13 cellular contexts compared by ENCODE assay signal in the genomic region with DNA sequence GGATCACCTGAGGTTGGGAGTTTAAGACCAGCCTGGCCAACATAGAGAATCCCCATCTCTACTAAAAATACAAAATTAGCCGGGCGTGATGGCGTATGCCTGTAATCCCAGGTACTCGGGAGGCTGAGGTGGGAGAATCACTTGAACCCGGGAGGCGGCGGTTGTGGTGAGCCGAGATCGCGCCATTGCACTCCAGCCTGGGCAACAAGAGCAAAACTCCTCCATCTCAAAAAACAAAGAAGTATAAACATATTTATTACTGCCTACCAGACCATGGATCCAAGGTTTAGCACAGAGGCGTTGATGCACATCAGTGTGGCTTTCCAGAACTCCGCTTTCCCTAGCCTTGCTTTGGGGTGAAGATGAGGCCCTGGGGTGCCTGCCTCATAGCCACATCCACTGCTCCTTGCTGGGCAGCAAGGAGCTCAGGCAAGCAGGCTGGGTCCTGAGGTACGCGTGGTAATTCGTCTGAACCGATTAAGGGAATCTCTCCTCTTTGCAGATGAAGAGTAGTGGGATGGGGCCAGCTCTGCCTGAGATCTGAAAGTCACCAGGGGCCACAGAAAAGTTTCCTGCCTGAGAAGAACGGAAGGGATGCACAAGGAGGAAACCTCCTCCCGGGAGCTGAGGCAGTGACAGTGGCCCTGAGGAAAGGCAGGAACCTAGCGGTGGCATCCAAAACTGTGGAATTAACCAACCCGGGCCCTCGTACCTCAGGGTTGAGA. TPM values are rescaled to one million over a fixed set of nuclear protein-coding genes. Genes with fewer than 3 reads are reported as not detected.
DNase-seq lines count a peak whose midpoint lies in the region; ATAC-seq, FAIRE-seq and TF ChIP-seq lines count a peak whose summit lies in the region.
"Had no signal": no experiment of that assay in that cellular context is flagged by ENCODE, and none has a peak within 500 bp of the region (broad histone marks: within the 10 kb centered on the region; RNA-seq: fewer than 3 reads in every experiment).

No MANE protein-coding gene starts in this region.

- H3F3A ChIP-seq in DOHH2 (ENCODE audit: control insufficient read depth, insufficient read depth), result no peaks in the 10 kb centered on the region

- H3K56ac ChIP-seq in H1 (replicated peaks; ENCODE audit: insufficient read length, low read depth, low read length), result no peak overlapping the region

- H4K20me1 ChIP-seq in DOHH2 (ENCODE audit: control insufficient read depth, insufficient read depth, low read depth, low read length) (no peaks in the 10 kb centered on the region), H1 (replicated peaks in 1 of 2; ENCODE audit: control insufficient read depth in 1 of 2, insufficient read depth in 2 of 2, low read length in 2 of 2) (no peaks in the 10 kb centered on the region)

- peaks cover 38% of the 10 kb centered on the region for H3K4me1 ChIP-seq in DOHH2 (ENCODE audit: control insufficient read depth, low read length)
- H3K4me1 ChIP-seq in H1 (replicated peaks in 1 of 4; ENCODE audit: control insufficient read depth in 3 of 4, insufficient read depth in 4 of 4, low read length in 3 of 4), result peaks cover 0 to 4% (median 2%) of the 10 kb centered on the region in 4 experiments; a peak in 4 of 7 replicates
- H3K4me1 ChIP-seq in upper lobe of right lung, result no peaks in the 10 kb centered on the region
- no peaks in the 10 kb centered on the region for H3K4me1 ChIP-seq in A673 (ENCODE audit: insufficient read depth, low read length, poor library complexity, severe bottlenecking)
- H3K4me1 ChIP-seq: BE2C had no signal

- no peak overlapping the region for H3K14ac ChIP-seq in H1 (ENCODE audit: insufficient read length)

- H4K91ac ChIP-seq in H1 (replicated peaks; ENCODE audit: insufficient read length, low read length), result no peak overlapping the region

- H3K36me3 ChIP-seq in DOHH2 (ENCODE audit: control insufficient read depth, low read length), result no peaks in the 10 kb centered on the region
- no peaks in the 10 kb centered on the region for H3K36me3 ChIP-seq in H1 (ENCODE audit: control insufficient read depth in 2 of 4, insufficient read depth in 4 of 4, low read length in 3 of 4)
- no peaks in the 10 kb centered on the region for H3K36me3 ChIP-seq in upper lobe of right lung
- no peaks in the 10 kb centered on the region for H3K36me3 ChIP-seq in A673 (ENCODE audit: insufficient read depth, low read length, poor library complexity, severe bottlenecking)
- H3K36me3 ChIP-seq: BE2C, MG63, Peyer's patch had no signal

- H3K4me3 ChIP-seq in DOHH2 (ENCODE audit: low read length), result no peak overlapping the region
- no peak overlapping the region for H3K4me3 ChIP-seq in H1 (ENCODE audit: extremely low read depth in 1 of 4, insufficient read depth in 2 of 4, low read depth in 3 of 4, low read length in 4 of 4)
- H3K4me3 ChIP-seq in upper lobe of right lung, result no peak overlapping the region
- no peak overlapping the region for H3K4me3 ChIP-seq in A673 (ENCODE audit: low read depth, low read length, poor library complexity, severe bottlenecking)
- H3K4me3 ChIP-seq: MG63, Peyer's patch had no signal

- H3K18ac ChIP-seq in H1 (ENCODE audit: extremely low read depth, low read length), result no peak overlapping the region

- no peak overlapping the region for H3K4ac ChIP-seq in H1 (replicated peaks; ENCODE audit: insufficient read length, low read depth, low read length)

- peak in 1 of 2 experiments; percentile 42 for DNase-seq in H1 (ENCODE audit: low read depth in 1 of 2, low spot score in 2 of 2)
- peak; percentile 32 for DNase-seq in upper lobe of right lung
- no peak for DNase-seq in A673 (ENCODE audit: low spot score)
- DNase-seq in cerebellar nuclear complex (lab: John Stamatoyannopoulos, UW), result no peak
- DNase-seq: DMS 273 treated with DMSO at 0.1 percent for 48 hours had no signal

- no peaks in the 10 kb centered on the region for H3K79me1 ChIP-seq in H1 (ENCODE audit: low read depth, low read length)

- H3K79me2 ChIP-seq in DOHH2 (ENCODE audit: control insufficient read depth, low read length) (no peaks in the 10 kb centered on the region), H1 (ENCODE audit: control insufficient read depth in 1 of 2, insufficient read depth in 2 of 2, low read length in 2 of 2) (no peaks in the 10 kb centered on the region)

- TF ChIP-seq CTCF in DOHH2 (IDR thresholded peaks at IDR 0.05; ENCODE audit: low read depth, low read length, poor library complexity, severe bottlenecking), result no peak
- no peak for TF ChIP-seq CTCF in H1 (IDR thresholded peaks at IDR 0.05; ENCODE audit: control extremely low read depth in 1 of 3, insufficient read depth in 1 of 3, low read depth in 1 of 3, low read length in 3 of 3)
- TF ChIP-seq CTCF in upper lobe of right lung (IDR thresholded peaks at IDR 0.05), result no peak
- TF ChIP-seq CTCF in A673 (conservative IDR thresholded peaks at IDR 0.05; ENCODE audit: low read depth, low read length), result no peak

- no peaks in the 10 kb centered on the region for H3K23me2 ChIP-seq in H1 (ENCODE audit: low read depth, low read length)

- no peaks in the 10 kb centered on the region for H3K9me3 Mint-ChIP-seq in IgD-negative memory B cell
- H3K9me3 Mint-ChIP-seq: CD8-positive, alpha-beta memory T cell had no signal

- no peak overlapping the region for H2BK5ac ChIP-seq in H1 (ENCODE audit: low read depth, low read length)

- H2AK5ac ChIP-seq in H1 (ENCODE audit: low read depth, low read length), result no peak overlapping the region

- no peak for TF ChIP-seq EP300 in H1 (IDR thresholded peaks at IDR 0.05; ENCODE audit: borderline replicate concordance in 1 of 2, low read depth in 2 of 2, low read length in 2 of 2)

- no peak overlapping the region for H3K23ac ChIP-seq in H1 (ENCODE audit: insufficient read length)

- H3K9me2 ChIP-seq in DOHH2 (replicated peaks; ENCODE audit: control insufficient read depth, low read length), result no peaks in the 10 kb centered on the region

- no peak overlapping the region; the same call in 1 of the 2 replicates for H4K8ac ChIP-seq in H1 (ENCODE audit: extremely low read depth, insufficient read depth, low read length)

- H3K9me3 ChIP-seq in DOHH2 (ENCODE audit: control insufficient read depth, insufficient read depth, low read length) (no peaks in the 10 kb centered on the region), H1 (ENCODE audit: insufficient read depth in 2 of 2, low read depth in 1 of 2, low read length in 1 of 2) (no peaks in the 10 kb centered on the region), upper lobe of right lung (no peaks in the 10 kb centered on the region), A673 (ENCODE audit: low read depth, low read length, poor library complexity, severe bottlenecking) (no peaks in the 10 kb centered on the region)
- H3K9me3 ChIP-seq: BE2C, MG63, Peyer's patch had no signal

- no peak for ATAC-seq in upper lobe of right lung
- ATAC-seq in GM21528 (IDR thresholded peaks at IDR 0.05; ENCODE audit: low FRiP score, unreplicated experiment), result no peak

- intact Hi-C loops in upper lobe of right lung (cut with DNase I), result loop anchor here (5.0 kb wide), 1 partner anchor 432 kb away; no protein-coding TSS in a partner anchor
- intact Hi-C loops in A673 (cut with micrococcal nuclease; ENCODE audit: unreplicated experiment), result loop anchor here (1.0 to 5.0 kb wide), 2 partner anchors 172 to 366 kb away; a partner anchor contains a TSS

- TF ChIP-seq RAD21 in H1 (IDR thresholded peaks at IDR 0.05 in 1 of 2, conservative IDR thresholded peaks at IDR 0.05 in 1 of 2; ENCODE audit: low read depth in 2 of 2, low read length in 2 of 2), result no peak

- H3K9ac ChIP-seq in H1 (replicated peaks in 1 of 4; ENCODE audit: extremely low read depth in 1 of 4, low read depth in 3 of 4, low read length in 3 of 4), result no peak overlapping the region
- H3K9ac ChIP-seq: KMS-11 had no signal

- TF ChIP-seq POLR2A in H1 (IDR thresholded peaks at IDR 0.05; ENCODE audit: control extremely low read depth in 1 of 2, low read depth in 2 of 2, low read length in 2 of 2), result no peak

- FAIRE-seq in H1 (lab: Jason Lieb, UNC), result no peak

- H3K4me2 ChIP-seq in DOHH2 (ENCODE audit: low read length), result peak overlapping the region; percentile 37
- H3K4me2 ChIP-seq in H1 (ENCODE audit: insufficient read depth in 1 of 2, low read depth in 2 of 2, low read length in 2 of 2), result no peak overlapping the region
- H3K4me2 ChIP-seq: KMS-11 had no signal

- H3K27me3 ChIP-seq in DOHH2 (ENCODE audit: control insufficient read depth, low read length), result peaks cover 32% of the 10 kb centered on the region
- H3K27me3 ChIP-seq in H1 (replicated peaks in 1 of 4; ENCODE audit: control insufficient read depth in 3 of 4, extremely low read depth in 1 of 4, insufficient read depth in 3 of 4, low read length in 3 of 4), result no peaks in the 10 kb centered on the region
- no peaks in the 10 kb centered on the region for H3K27me3 ChIP-seq in upper lobe of right lung
- H3K27me3 ChIP-seq in A673 (replicated peaks; ENCODE audit: insufficient read depth, low read depth, low read length, poor library complexity), result no peaks in the 10 kb centered on the region
- H3K27me3 ChIP-seq: BE2C, MG63, Peyer's patch had no signal

- CTCF ChIA-PET in H1 (lab: Charles Lee; ENCODE audit: partially characterized antibody), result interaction anchor here (0.6 to 18.7 kb wide), 53 partner anchors 8 to 508 kb away, joined by 3 to 229 read pairs (median 5); a partner anchor contains a TSS
- CTCF ChIA-PET in A673 (lab: Charles Lee), result interaction anchor here (0.5 to 1.5 kb wide), 3 partner anchors 179 to 292 kb away, joined by 4 to 7 read pairs (median 4); no protein-coding TSS in a partner anchor

- H2BK120ac ChIP-seq in H1 (replicated peaks; ENCODE audit: low read depth, low read length), result no peak overlapping the region

- POLR2A ChIA-PET in H1 (lab: Charles Lee; ENCODE audit: partially characterized antibody) (interaction anchor here (0.7 to 3.6 kb wide), 4 partner anchors 77 to 298 kb away, joined by 3 to 20 read pairs (median 11); a partner anchor contains a TSS), A673 (lab: Charles Lee; ENCODE audit: low non-redundant PET) (no interaction called here)

- H2BK15ac ChIP-seq in H1 (ENCODE audit: low read length), result 0 out of 2 replicates have a peak overlapping the region, but pooled peaks have one; percentile 25

- H3K27ac ChIP-seq in DOHH2 (ENCODE audit: low read depth, low read length) (no peak overlapping the region), H1 (ENCODE audit: low read depth, low read length) (no peak overlapping the region), upper lobe of right lung (no peak overlapping the region), A673 (ENCODE audit: low read depth, low read length, poor library complexity, severe bottlenecking) (no peak overlapping the region)
- H3K27ac ChIP-seq: KMS-11 had no signal

- H3K27me3 Mint-ChIP-seq in IgD-negative memory B cell, result peaks cover 7% of the 10 kb centered on the region

- BruUV-seq in A673 (replicated peaks; lab: Mats Ljungman, UMichigan), result no TSS peak

- no peak overlapping the region; the same call in 1 of the 2 replicates for H2BK12ac ChIP-seq in H1 (ENCODE audit: low read depth, low read length)

- no peak overlapping the region for H2BK20ac ChIP-seq in H1 (ENCODE audit: low read length)

- 87% methylated on average over 19 of the region's 21 CpGs; no CpG with 5 or more reads in 1 of the 2 experiments for WGBS in H1 (ENCODE audit: extremely low coverage in 1 of 2, insufficient coverage in 1 of 2, insufficient read length in 1 of 2, insufficient replicate concordance in 2 of 2, low coverage in 1 of 2, low lambda C conversion rate in 2 of 2, missing lambda C conversion rate in 1 of 2), 2 experiments

- H3K27ac Mint-ChIP-seq in IgD-negative memory B cell, result peak overlapping the region; percentile 4 to 88 (median 36)

- no peaks in the 10 kb centered on the region for H3K36me3 Mint-ChIP-seq in IgD-negative memory B cell
- H3K36me3 Mint-ChIP-seq: CD8-positive, alpha-beta memory T cell had no signal

- peak overlapping the region in 3 of 4 donors; percentile 8 to 92 (median 43) for H3K4me3 Mint-ChIP-seq in IgD-negative memory B cell
- H3K4me3 Mint-ChIP-seq: CD8-positive, alpha-beta memory T cell had no signal

- H2AFZ ChIP-seq in H1 (ENCODE audit: low read length), result 0 out of 2 replicates have a peak overlapping the region, but pooled peaks have one; percentile 43

- H4K5ac ChIP-seq in H1 (ENCODE audit: insufficient read length, low read depth, low read length), result no peak overlapping the region

- peaks cover 45 to 47% (median 46%) of the 10 kb centered on the region in 3 donors for H3K4me1 Mint-ChIP-seq in IgD-negative memory B cell

RNA-seq across cellular contexts. Expression of a gene that starts 52.3 kb away (rescaled TPM):
- polyA plus RNA-seq in IgD-negative memory B cell (82.2 TPM), H1 (2011; rRNA removed) (32.1 and 39.1 TPM in 2 replicates)
- total RNA-seq in H1 (2021; fragmentation: NEBNext Ultra II Directional; extraction: Animal tissue kit (Norgen Biotek cat#: 25700)), result 89.8 and 93.0 TPM in 2 replicates
- 35.5 TPM for polyA plus RNA-seq in H1 (2011; cell fraction: cytosol; rRNA removed)
- 41.7 TPM for polyA plus RNA-seq in H1 (2011; cell fraction: nucleus; rRNA removed)
- 42.4 to 77.4 TPM (median 46.1 TPM) in 4 replicates for polyA plus RNA-seq in H1 (2012, experiment 1 of 2)
- polyA plus RNA-seq in H1 (2012, experiment 2 of 2), result 7.1 TPM
- polyA plus RNA-seq in H1 (2013, experiment 1 of 2), result 113 TPM
- polyA plus RNA-seq in H1 (2013, experiment 2 of 2), result 124 TPM
- polyA minus RNA-seq in H1 (2011; rRNA and poly(A)+ RNA removed), result 57.7 and 76.1 TPM in 2 replicates
- 27.3 TPM for polyA minus RNA-seq in H1 (2011; cell fraction: cytosol; rRNA and poly(A)+ RNA removed)
- polyA minus RNA-seq in H1 (2011; cell fraction: nucleus; rRNA and poly(A)+ RNA removed), result 50.5 TPM
- total RNA-seq in upper lobe of right lung (55.2 TPM), A673 (2021) (147 and 174 TPM in 2 replicates)
